ENCODE assay signal across 8 cellular contexts in the genomic region with DNA sequence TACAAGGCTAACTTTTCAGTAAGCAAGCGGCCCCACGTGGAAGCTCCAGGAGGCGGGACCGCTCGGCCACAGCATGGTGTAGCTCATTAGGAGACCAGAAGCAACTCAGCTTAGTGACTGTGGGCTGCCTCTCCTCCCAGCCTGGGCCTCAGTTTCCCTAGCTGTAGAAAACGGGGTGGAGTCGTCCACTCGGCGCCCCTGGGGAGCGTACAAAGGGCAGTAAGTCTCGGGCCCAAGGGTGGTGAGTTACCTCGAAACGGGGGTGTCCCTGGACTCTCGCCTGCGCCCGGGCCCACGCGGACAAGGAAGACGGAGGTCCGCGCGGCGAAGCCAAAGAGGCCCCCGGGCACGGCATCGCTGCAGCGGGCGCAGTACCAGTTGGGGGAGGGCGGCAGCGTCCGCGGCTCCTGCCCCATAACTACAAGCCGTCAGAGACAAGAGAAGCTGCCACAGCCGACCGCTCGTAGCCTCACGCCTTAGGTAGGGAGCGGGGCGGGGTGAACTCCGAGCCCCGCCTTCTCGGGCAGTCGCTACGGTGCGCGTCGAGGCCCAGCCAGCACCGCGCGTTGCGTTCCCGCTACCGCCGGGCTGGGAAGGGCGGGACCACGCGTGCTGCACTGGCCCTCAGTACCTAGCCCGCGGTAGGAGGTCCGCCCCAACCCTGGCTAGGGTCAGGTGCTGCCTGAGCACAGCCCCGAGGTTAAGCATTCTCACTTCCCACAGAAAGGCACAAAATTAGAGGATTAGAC. TPM values are rescaled to one million over a fixed set of nuclear protein-coding genes. Genes with fewer than 3 reads are reported as not detected.
DNase-seq lines count a peak whose midpoint lies in the region; TF ChIP-seq lines count a peak whose summit lies in the region.

A gene with protein sequence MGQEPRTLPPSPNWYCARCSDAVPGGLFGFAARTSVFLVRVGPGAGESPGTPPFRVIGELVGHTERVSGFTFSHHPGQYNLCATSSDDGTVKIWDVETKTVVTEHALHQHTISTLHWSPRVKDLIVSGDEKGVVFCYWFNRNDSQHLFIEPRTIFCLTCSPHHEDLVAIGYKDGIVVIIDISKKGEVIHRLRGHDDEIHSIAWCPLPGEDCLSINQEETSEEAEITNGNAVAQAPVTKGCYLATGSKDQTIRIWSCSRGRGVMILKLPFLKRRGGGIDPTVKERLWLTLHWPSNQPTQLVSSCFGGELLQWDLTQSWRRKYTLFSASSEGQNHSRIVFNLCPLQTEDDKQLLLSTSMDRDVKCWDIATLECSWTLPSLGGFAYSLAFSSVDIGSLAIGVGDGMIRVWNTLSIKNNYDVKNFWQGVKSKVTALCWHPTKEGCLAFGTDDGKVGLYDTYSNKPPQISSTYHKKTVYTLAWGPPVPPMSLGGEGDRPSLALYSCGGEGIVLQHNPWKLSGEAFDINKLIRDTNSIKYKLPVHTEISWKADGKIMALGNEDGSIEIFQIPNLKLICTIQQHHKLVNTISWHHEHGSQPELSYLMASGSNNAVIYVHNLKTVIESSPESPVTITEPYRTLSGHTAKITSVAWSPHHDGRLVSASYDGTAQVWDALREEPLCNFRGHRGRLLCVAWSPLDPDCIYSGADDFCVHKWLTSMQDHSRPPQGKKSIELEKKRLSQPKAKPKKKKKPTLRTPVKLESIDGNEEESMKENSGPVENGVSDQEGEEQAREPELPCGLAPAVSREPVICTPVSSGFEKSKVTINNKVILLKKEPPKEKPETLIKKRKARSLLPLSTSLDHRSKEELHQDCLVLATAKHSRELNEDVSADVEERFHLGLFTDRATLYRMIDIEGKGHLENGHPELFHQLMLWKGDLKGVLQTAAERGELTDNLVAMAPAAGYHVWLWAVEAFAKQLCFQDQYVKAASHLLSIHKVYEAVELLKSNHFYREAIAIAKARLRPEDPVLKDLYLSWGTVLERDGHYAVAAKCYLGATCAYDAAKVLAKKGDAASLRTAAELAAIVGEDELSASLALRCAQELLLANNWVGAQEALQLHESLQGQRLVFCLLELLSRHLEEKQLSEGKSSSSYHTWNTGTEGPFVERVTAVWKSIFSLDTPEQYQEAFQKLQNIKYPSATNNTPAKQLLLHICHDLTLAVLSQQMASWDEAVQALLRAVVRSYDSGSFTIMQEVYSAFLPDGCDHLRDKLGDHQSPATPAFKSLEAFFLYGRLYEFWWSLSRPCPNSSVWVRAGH (N-terminal part only) (minus strand): TSS at position 494 of the 749 bp plus-strand sequence. CDS start 78 bp downstream, at position 416.

- H3K79me1 ChIP-seq in trophoblast cell (ENCODE audit: low read length) = peaks cover 2% of the 10 kb centered on the region

- H3K27ac Mint-ChIP-seq in HFFc6 = peak within 1 kb of the TSS; percentile 80

- H2AK5ac ChIP-seq in trophoblast cell (ENCODE audit: low read length) = no peak within 1 kb of the TSS

- no peaks in the 10 kb centered on the region for H3K27me3 ChIP-seq in cardiac muscle cell
- H3K27me3 ChIP-seq in trophoblast cell (ENCODE audit: insufficient read depth, low read length) = no peaks in the 10 kb centered on the region
- no peaks in the 10 kb centered on the region for H3K27me3 ChIP-seq in tibial nerve

- H4K12ac ChIP-seq in trophoblast cell (ENCODE audit: low read depth, low read length) = peak within 1 kb of the TSS; percentile 39

- no peak within 1 kb of the TSS for H2BK120ac ChIP-seq in trophoblast cell (ENCODE audit: insufficient read depth, low read length, poor library complexity)

- peak within 1 kb of the TSS; percentile 87 for H3K4me2 ChIP-seq in trophoblast cell (ENCODE audit: low read length)

- peak within 1 kb of the TSS; percentile 41 for H4K91ac ChIP-seq in trophoblast cell (ENCODE audit: low read depth, low read length)

- no peaks in the 10 kb centered on the region; the same call in 1 of the 2 replicates for H3K27me3 Mint-ChIP-seq in HFFc6 (ENCODE audit: insufficient read depth)

- peak within 1 kb of the TSS; percentile 44 for H3K27ac ChIP-seq in cardiac muscle cell
- no peak within 1 kb of the TSS for H3K27ac ChIP-seq in trophoblast cell (ENCODE audit: low read depth, low read length)
- peak within 1 kb of the TSS; percentile 63 to 89 (median 78) for H3K27ac ChIP-seq in tibial nerve

- TF ChIP-seq CTCF in GM10266 (IDR thresholded peaks at IDR 0.05; ENCODE audit: control insufficient read depth, insufficient read depth, low read depth, missing control alignments) = peak; percentile 1
- no peak for TF ChIP-seq CTCF in HFFc6 (IDR thresholded peaks at IDR 0.05)
- no peak for TF ChIP-seq CTCF in NB4 (IDR thresholded peaks at IDR 0.05; ENCODE audit: low read depth, low read length)
- no peak for TF ChIP-seq CTCF in cardiac muscle cell (IDR thresholded peaks at IDR 0.05; ENCODE audit: low read depth, low read length)
- TF ChIP-seq CTCF in tibial nerve (IDR thresholded peaks at IDR 0.05) = peak in 2 of 5 experiments; percentile 27 to 45

- no peaks in the 10 kb centered on the region for H3K36me3 ChIP-seq in cardiac muscle cell
- H3K36me3 ChIP-seq in trophoblast cell (ENCODE audit: control insufficient read depth in 1 of 2, insufficient read depth in 2 of 2, low read length in 2 of 2) = peaks cover 0 to 4% of the 10 kb centered on the region in 2 experiments
- peaks cover 0 to 20% (median 4%) of the 10 kb centered on the region in 3 donors for H3K36me3 ChIP-seq in tibial nerve

- no peak within 1 kb of the TSS for H3K23ac ChIP-seq in trophoblast cell (ENCODE audit: low read length)

- H3K79me2 ChIP-seq in trophoblast cell (ENCODE audit: control insufficient read depth, insufficient read depth, low read length, poor library complexity) = peaks cover 3% of the 10 kb centered on the region

- H2BK5ac ChIP-seq in trophoblast cell (ENCODE audit: low read depth, low read length, poor library complexity) = no peak within 1 kb of the TSS

- H3K4me3 Mint-ChIP-seq in HFFc6 = peak within 1 kb of the TSS; percentile 96

- H3K4ac ChIP-seq in trophoblast cell (ENCODE audit: low read depth, low read length) = peak within 1 kb of the TSS; percentile 17

- peak within 1 kb of the TSS; percentile 86 for H2AFZ ChIP-seq in trophoblast cell (ENCODE audit: insufficient read depth, low read length, poor library complexity)

- H3K18ac ChIP-seq in trophoblast cell (ENCODE audit: low read length) = peak within 1 kb of the TSS; percentile 13

- no CpG with 5 or more reads among the region's 61 CpGs for WGBS in trophoblast cell (ENCODE audit: extremely low coverage, insufficient coverage, insufficient read length)
- 1 to 2% methylated on average over 38 to 57 of the region's 61 CpGs for WGBS in tibial nerve, 2 donors

- DNase-seq in GM10266 (ENCODE audit: extremely low spot score) = peak; percentile 89
- peak; percentile 71 for DNase-seq in HFFc6
- peak; percentile 94 for DNase-seq in NB4 (ENCODE audit: low read depth)
- DNase-seq in SW 1271 (lab: John Stamatoyannopoulos, UW) = peak; percentile 81 to 91
- peak; percentile 61 for DNase-seq in activated naive CD8-positive, alpha-beta T cell treated with anti-CD3 and anti-CD28 coated beads, Interleukin-2, amount 50 U/mL, for 16 hours (ENCODE audit: low read depth, low spot score)
- DNase-seq in cardiac muscle cell (ENCODE audit: low read depth in 1 of 2, low spot score in 1 of 2) = peak; percentile 90 to 93
- peak; percentile 93 to 95 for DNase-seq in trophoblast cell
- DNase-seq in tibial nerve (ENCODE audit: low spot score in 2 of 2) = peak; percentile 61 to 67

- peaks cover 35% of the 10 kb centered on the region for H3K4me1 Mint-ChIP-seq in HFFc6 (ENCODE audit: low read depth)

- H3K9me3 Mint-ChIP-seq in HFFc6 = no peaks in the 10 kb centered on the region

- peak within 1 kb of the TSS; percentile 87 for H3K9ac ChIP-seq in trophoblast cell (ENCODE audit: low read length)

- TF ChIP-seq POLR2A in NB4 (IDR thresholded peaks at IDR 0.05; ENCODE audit: extremely low read depth, insufficient read length) (peak; percentile 80), tibial nerve (IDR thresholded peaks at IDR 0.05) (peak; percentile 22 to 44)

- peaks cover 12% of the 10 kb centered on the region for H3K36me3 Mint-ChIP-seq in HFFc6 (ENCODE audit: low read depth)

- peak within 1 kb of the TSS; percentile 28 for H3K14ac ChIP-seq in trophoblast cell (ENCODE audit: low read length)

- H2BK12ac ChIP-seq in trophoblast cell (ENCODE audit: low read length) = no peak within 1 kb of the TSS

- peak within 1 kb of the TSS; percentile 88 for H4K8ac ChIP-seq in trophoblast cell (ENCODE audit: low read depth, low read length)

- H3K4me1 ChIP-seq in cardiac muscle cell (ENCODE audit: low read depth) (peaks cover 6% of the 10 kb centered on the region), trophoblast cell (ENCODE audit: control insufficient read depth in 1 of 2, insufficient read depth in 2 of 2, low read length in 2 of 2) (peaks cover 0 to 7% of the 10 kb centered on the region in 2 experiments), tibial nerve (peaks cover 0 to 42% (median 21%) of the 10 kb centered on the region in 4 donors)

- TF ChIP-seq EP300 in tibial nerve (IDR thresholded peaks at IDR 0.05) = peak; percentile 44 to 87

- no peaks in the 10 kb centered on the region for H3K9me3 ChIP-seq in cardiac muscle cell (ENCODE audit: low read depth)
- no peaks in the 10 kb centered on the region for H3K9me3 ChIP-seq in trophoblast cell (ENCODE audit: insufficient read depth, low read depth, low read length)
- H3K9me3 ChIP-seq in tibial nerve = no peaks in the 10 kb centered on the region

- H3K4me3 ChIP-seq in NB4 (ENCODE audit: low read depth, low read length) (peak within 1 kb of the TSS; percentile 98), cardiac muscle cell (peak within 1 kb of the TSS; percentile 82), trophoblast cell (ENCODE audit: low read depth, low read length) (peak within 1 kb of the TSS; percentile 92), tibial nerve (peak within 1 kb of the TSS; percentile 61 to 91 (median 82))

RNA-seq across cellular contexts. Expression of the gene that starts here (rescaled TPM):
- 10 to 100 TPM; 16.5 to 22.5 (median 17.6) TPM for total RNA-seq in HFFc6 (2021; fragmentation: NEBNext Ultra II Directional; extraction: Animal tissue kit (Norgen Biotek cat#: 25700))
- total RNA-seq in cardiac muscle cell (14.3 and 17.4 TPM in 2 replicates), tibial nerve (10 to 100 TPM; 17.8 to 20.5 (median 18.8) TPM)
- polyA plus RNA-seq in cardiac muscle cell = 10.8 and 14.7 TPM in 2 replicates
- polyA plus RNA-seq in trophoblast cell (2013) = 5.5 and 5.9 TPM in 2 replicates
